11 cellular contexts compared by ENCODE assay signal in the genomic region with DNA sequence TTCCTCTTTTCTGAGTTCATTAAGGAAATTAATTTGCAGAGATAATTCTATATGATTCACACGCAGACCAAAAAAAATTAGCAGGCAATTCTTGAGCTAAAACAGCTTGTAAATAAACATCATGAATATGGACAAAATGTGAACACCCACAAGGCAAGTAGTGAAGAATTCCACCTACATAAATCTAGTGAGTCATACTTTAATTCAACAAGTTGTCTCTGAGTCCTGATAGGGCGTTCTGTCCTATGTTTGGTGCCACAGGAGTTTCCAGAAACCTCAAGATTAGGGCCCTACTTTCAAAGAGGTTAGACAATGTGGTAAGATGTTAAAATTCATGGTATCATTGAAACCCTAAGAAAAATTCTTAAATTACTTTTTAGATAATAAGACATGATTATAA.
DNase-seq lines count a peak whose midpoint lies in the region; ATAC-seq and TF ChIP-seq lines count a peak whose summit lies in the region.
"Had no signal": no experiment of that assay in that cellular context is flagged by ENCODE, and none has a peak within 500 bp of the region (broad histone marks: within the 10 kb centered on the region; RNA-seq: fewer than 3 reads in every experiment).

No MANE protein-coding gene starts in this region.

- peaks cover 44% of the 10 kb centered on the region for H3K4me1 ChIP-seq in cardiac muscle cell (ENCODE audit: low read depth)
- H3K4me1 ChIP-seq: upper lobe of right lung had no signal

- intact Hi-C loops in left ventricle myocardium superior (cut with micrococcal nuclease): no loop called here

- no peak overlapping the region for H3K4me3 ChIP-seq in cardiac muscle cell
- H3K4me3 ChIP-seq in fibroblast of pulmonary artery (replicated peaks; ENCODE audit: low read depth, low read length): no peak overlapping the region
- H3K4me3 ChIP-seq: upper lobe of right lung had no signal

- no peaks in the 10 kb centered on the region for H3K27me3 ChIP-seq in cardiac muscle cell
- H3K27me3 ChIP-seq: brain microvascular endothelial cell, upper lobe of right lung had no signal

- no peaks in the 10 kb centered on the region for H3K9me3 ChIP-seq in cardiac muscle cell (ENCODE audit: low read depth)
- H3K9me3 ChIP-seq: upper lobe of right lung had no signal

- peak overlapping the region; percentile 21 for H3K27ac ChIP-seq in cardiac muscle cell
- H3K27ac ChIP-seq in temporal lobe (ENCODE audit: low read depth, low read length): peak overlapping the region; percentile 82
- H3K27ac ChIP-seq: brain microvascular endothelial cell, upper lobe of right lung had no signal

- no peaks in the 10 kb centered on the region for H3K36me3 ChIP-seq in cardiac muscle cell
- H3K36me3 ChIP-seq: brain microvascular endothelial cell, upper lobe of right lung had no signal

- DNase-seq in cardiac muscle cell (ENCODE audit: low read depth in 1 of 2, low spot score in 1 of 2) (peak in 1 of 2 donors; percentile 47), left ventricle myocardium superior (no peak), SW480 (ENCODE audit: low spot score) (peak; percentile 2), fibroblast of pulmonary artery (ENCODE audit: low read depth) (peak; percentile 43), inferior parietal cortex (ENCODE audit: extremely low spot score) (no peak)
- DNase-seq: activated CD4-positive, alpha-beta T cell treated with anti-CD3 and anti-CD28 coated beads for 4 hours; brain microvascular endothelial cell; upper lobe of right lung had no signal

- TF ChIP-seq CTCF in cardiac muscle cell (IDR thresholded peaks at IDR 0.05; ENCODE audit: low read depth, low read length): no peak
- TF ChIP-seq CTCF in fibroblast of pulmonary artery (IDR thresholded peaks at IDR 0.05; ENCODE audit: low read length, missing control alignments): no peak

- no peak for ATAC-seq in left ventricle myocardium superior
- no peak for ATAC-seq in HG02571 (IDR thresholded peaks at IDR 0.05; ENCODE audit: unreplicated experiment)
- ATAC-seq in HG02759 (IDR thresholded peaks at IDR 0.05; ENCODE audit: unreplicated experiment): no peak
- ATAC-seq: upper lobe of right lung had no signal

Comparison
In these comparisons a context has a peak if more than half of its experiments do, and no peak if none do; other contexts are left out.
1. DNase-seq: peak in SW480 (single experiment) and fibroblast of pulmonary artery (single experiment); none in left ventricle myocardium superior (single experiment) and inferior parietal cortex (single experiment).